ENCODE assay signal across 1 cellular context in genomic region chr6:133952815-133953633, GRCh38.
TF ChIP-seq lines count a peak whose summit lies in the region.

Gene TBPL1 (plus strand): TSS chr6:133953224. CDS start chr6:133980126, 26,902 bp downstream.

TF ChIP-seq in K562, 482 proteins besides CTCF, POLR2A, EP300 and RAD21 (continued from another document and continues in another):
- TF ChIP-seq PRPF4 (IDR thresholded peaks at IDR 0.05; ENCODE audit: insufficient read depth, low read depth, low read length, poor library complexity, severe bottlenecking) (peak; percentile 38), GATAD2B (IDR thresholded peaks at IDR 0.05; ENCODE audit: borderline replicate concordance) (no peak), TAL1 (IDR thresholded peaks at IDR 0.05) (no peak), RFX1 (IDR thresholded peaks at IDR 0.05) (peak; percentile 89), IRF2 (CRISPR knock-in tag; IDR thresholded peaks at IDR 0.05) (no peak), HNRNPL (IDR thresholded peaks at IDR 0.05; ENCODE audit: low read depth, low read length) (0 out of 2 replicates have a peak, but pooled peaks have one; percentile 40), POLR2AphosphoS5 (IDR thresholded peaks at IDR 0.05; ENCODE audit: control insufficient read depth, insufficient read depth, low read depth, low read length) (peak; percentile 92), BMI1 (IDR thresholded peaks at IDR 0.05; ENCODE audit: low read length) (no peak), TAF15 (IDR thresholded peaks at IDR 0.05; ENCODE audit: low read depth, low read length) (no peak), CXXC5 (CRISPR knock-in tag; IDR thresholded peaks at IDR 0.05) (peak; percentile 84), XRCC5 (IDR thresholded peaks at IDR 0.05; ENCODE audit: low read depth, low read length) (peak; percentile 62; the same call in 1 of the 2 replicates), NR2C2 (CRISPR knock-in tag; IDR thresholded peaks at IDR 0.05) (no peak; the same call in 1 of the 2 replicates), NR2C2 (tag; IDR thresholded peaks at IDR 0.05) (peak; percentile 90), GATAD2A (IDR thresholded peaks at IDR 0.05) (peak; percentile 11; the same call in 1 of the 2 replicates), CEBPZ (IDR thresholded peaks at IDR 0.05; ENCODE audit: borderline replicate concordance, low read depth, low read length) (no peak), L3MBTL2 (IDR thresholded peaks at IDR 0.05) (no peak), CBFA2T2 (conservative IDR thresholded peaks at IDR 0.05) (no peak), NCOA4 (IDR thresholded peaks at IDR 0.05; ENCODE audit: partially characterized antibody) (no peak), PTTG1 (tag; IDR thresholded peaks at IDR 0.05; ENCODE audit: low read depth) (no peak), TCF3 (CRISPR knock-in tag; IDR thresholded peaks at IDR 0.05) (peak; percentile 47; the same call in 1 of the 2 replicates), KLF1 (tag; IDR thresholded peaks at IDR 0.05) (no peak), JUND (IDR thresholded peaks at IDR 0.05; ENCODE audit: borderline replicate concordance, low read depth, low read length) (peak; percentile 74), JUND (tag; IDR thresholded peaks at IDR 0.05; ENCODE audit: borderline replicate concordance, low read depth, low read length) (no peak), ETV5 (CRISPR knock-in tag; IDR thresholded peaks at IDR 0.05; ENCODE audit: low read depth) (peak; percentile 100), GTF2B (IDR thresholded peaks at IDR 0.05; ENCODE audit: extremely low read depth, insufficient read length) (peak; percentile 80), CC2D1A (IDR thresholded peaks at IDR 0.05) (0 out of 2 replicates have a peak, but pooled peaks have one; percentile 45), UBTF (IDR thresholded peaks at IDR 0.05; ENCODE audit: borderline replicate concordance in 1 of 2, low read depth in 2 of 2, low read length in 2 of 2) (no peak), POLR2G (IDR thresholded peaks at IDR 0.05; ENCODE audit: low read depth, low read length) (peak; percentile 99), DMBX1 (CRISPR knock-in tag; IDR thresholded peaks at IDR 0.05; ENCODE audit: borderline replicate concordance) (no peak), NR4A1 (CRISPR knock-in tag; IDR thresholded peaks at IDR 0.05) (no peak), NR4A1 (tag; IDR thresholded peaks at IDR 0.05) (no peak), ZNF165 (CRISPR knock-in tag; IDR thresholded peaks at IDR 0.05; ENCODE audit: borderline replicate concordance) (no peak), RNF2 (IDR thresholded peaks at IDR 0.05) (peak; percentile 75), NR2C1 (IDR thresholded peaks at IDR 0.05) (peak; percentile 88), NR2C1 (tag; IDR thresholded peaks at IDR 0.05) (peak; percentile 85)
- TF ChIP-seq, protein P1, sequence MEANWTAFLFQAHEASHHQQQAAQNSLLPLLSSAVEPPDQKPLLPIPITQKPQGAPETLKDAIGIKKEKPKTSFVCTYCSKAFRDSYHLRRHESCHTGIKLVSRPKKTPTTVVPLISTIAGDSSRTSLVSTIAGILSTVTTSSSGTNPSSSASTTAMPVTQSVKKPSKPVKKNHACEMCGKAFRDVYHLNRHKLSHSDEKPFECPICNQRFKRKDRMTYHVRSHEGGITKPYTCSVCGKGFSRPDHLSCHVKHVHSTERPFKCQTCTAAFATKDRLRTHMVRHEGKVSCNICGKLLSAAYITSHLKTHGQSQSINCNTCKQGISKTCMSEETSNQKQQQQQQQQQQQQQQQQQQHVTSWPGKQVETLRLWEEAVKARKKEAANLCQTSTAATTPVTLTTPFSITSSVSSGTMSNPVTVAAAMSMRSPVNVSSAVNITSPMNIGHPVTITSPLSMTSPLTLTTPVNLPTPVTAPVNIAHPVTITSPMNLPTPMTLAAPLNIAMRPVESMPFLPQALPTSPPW (CRISPR knock-in tag; IDR thresholded peaks at IDR 0.05), result peak; percentile 97
- TF ChIP-seq, protein P2, sequence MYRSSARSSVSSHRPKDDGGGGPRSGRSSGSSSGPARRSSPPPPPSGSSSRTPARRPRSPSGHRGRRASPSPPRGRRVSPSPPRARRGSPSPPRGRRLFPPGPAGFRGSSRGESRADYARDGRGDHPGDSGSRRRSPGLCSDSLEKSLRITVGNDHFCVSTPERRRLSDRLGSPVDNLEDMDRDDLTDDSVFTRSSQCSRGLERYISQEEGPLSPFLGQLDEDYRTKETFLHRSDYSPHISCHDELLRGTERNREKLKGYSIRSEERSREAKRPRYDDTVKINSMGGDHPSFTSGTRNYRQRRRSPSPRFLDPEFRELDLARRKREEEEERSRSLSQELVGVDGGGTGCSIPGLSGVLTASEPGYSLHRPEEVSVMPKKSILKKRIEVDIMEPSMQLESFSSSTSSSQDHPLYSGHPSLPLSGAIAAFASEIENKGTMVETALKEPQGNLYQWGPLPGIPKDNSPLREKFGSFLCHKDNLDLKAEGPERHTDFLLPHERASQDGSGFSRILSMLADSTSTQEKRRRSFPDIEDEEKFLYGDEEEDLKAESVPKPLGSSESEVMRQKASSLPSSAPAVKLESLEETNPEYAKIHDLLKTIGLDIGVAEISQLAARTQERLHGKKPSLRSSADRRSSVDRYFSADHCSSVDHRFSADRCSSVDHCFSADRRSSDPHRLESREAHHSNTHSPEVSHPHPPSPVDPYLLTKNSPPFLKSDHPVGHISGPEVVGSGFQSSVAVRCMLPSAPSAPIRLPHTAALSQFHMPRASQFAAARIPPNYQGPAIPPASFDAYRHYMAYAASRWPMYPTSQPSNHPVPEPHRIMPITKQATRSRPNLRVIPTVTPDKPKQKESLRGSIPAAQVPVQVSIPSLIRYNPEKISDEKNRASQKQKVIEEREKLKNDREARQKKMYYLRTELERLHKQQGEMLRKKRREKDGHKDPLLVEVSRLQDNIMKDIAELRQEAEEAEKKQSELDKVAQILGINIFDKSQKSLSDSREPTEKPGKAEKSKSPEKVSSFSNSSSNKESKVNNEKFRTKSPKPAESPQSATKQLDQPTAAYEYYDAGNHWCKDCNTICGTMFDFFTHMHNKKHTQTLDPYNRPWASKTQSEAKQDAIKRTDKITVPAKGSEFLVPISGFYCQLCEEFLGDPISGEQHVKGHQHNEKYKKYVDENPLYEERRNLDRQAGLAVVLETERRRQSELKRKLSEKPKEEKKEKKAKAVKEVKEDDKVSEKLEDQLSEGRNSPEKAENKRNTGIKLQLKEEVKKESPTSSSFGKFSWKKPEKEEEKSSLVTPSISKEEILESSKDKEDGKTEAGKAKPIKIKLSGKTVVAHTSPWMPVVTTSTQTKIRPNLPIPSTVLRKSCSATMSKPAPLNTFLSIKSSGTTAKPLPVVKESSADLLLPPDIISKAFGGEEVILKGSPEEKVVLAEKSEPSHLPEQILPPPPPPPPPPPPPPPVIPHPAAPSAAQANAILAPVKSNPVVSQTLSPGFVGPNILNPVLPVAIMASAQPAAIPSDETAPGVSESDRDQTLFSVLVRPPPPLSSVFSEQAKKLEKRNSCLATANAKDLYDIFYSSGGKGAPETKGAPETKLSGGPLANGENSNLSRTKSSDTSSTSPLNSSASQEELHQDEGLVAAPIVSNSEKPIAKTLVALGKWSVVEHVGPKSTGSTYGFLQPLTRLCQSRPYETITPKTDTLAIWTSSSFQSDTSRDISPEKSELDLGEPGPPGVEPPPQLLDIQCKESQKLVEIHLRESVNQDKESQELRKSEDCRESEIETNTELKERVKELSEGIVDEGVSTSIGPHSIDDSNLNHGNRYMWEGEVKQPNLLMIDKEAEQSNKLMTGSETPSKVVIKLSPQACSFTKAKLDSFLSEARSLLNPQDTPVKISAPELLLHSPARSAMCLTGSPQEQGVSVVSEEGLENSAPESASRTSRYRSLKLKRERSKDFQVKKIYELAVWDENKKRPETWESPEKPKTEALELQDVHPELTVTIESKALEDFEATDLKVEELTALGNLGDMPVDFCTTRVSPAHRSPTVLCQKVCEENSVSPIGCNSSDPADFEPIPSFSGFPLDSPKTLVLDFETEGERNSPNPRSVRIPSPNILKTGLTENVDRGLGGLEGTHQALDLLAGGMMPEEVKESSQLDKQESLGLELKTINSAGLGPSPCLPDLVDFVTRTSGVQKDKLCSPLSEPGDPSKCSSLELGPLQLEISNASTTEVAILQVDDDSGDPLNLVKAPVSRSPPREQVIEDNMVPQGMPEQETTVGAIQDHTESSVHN (IDR thresholded peaks at IDR 0.05; ENCODE audit: borderline replicate concordance in 1 of 2, low read depth in 1 of 2), result no peak
- TF ChIP-seq, protein P3, sequence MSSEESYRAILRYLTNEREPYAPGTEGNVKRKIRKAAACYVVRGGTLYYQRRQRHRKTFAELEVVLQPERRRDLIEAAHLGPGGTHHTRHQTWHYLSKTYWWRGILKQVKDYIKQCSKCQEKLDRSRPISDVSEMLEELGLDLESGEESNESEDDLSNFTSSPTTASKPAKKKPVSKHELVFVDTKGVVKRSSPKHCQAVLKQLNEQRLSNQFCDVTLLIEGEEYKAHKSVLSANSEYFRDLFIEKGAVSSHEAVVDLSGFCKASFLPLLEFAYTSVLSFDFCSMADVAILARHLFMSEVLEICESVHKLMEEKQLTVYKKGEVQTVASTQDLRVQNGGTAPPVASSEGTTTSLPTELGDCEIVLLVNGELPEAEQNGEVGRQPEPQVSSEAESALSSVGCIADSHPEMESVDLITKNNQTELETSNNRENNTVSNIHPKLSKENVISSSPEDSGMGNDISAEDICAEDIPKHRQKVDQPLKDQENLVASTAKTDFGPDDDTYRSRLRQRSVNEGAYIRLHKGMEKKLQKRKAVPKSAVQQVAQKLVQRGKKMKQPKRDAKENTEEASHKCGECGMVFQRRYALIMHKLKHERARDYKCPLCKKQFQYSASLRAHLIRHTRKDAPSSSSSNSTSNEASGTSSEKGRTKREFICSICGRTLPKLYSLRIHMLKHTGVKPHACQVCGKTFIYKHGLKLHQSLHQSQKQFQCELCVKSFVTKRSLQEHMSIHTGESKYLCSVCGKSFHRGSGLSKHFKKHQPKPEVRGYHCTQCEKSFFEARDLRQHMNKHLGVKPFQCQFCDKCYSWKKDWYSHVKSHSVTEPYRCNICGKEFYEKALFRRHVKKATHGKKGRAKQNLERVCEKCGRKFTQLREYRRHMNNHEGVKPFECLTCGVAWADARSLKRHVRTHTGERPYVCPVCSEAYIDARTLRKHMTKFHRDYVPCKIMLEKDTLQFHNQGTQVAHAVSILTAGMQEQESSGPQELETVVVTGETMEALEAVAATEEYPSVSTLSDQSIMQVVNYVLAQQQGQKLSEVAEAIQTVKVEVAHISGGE (CRISPR knock-in tag; IDR thresholded peaks at IDR 0.05), result peak in 1 of 3 experiments; percentile 82; a peak in 2 of 6 replicates
- TF ChIP-seq, protein P4, sequence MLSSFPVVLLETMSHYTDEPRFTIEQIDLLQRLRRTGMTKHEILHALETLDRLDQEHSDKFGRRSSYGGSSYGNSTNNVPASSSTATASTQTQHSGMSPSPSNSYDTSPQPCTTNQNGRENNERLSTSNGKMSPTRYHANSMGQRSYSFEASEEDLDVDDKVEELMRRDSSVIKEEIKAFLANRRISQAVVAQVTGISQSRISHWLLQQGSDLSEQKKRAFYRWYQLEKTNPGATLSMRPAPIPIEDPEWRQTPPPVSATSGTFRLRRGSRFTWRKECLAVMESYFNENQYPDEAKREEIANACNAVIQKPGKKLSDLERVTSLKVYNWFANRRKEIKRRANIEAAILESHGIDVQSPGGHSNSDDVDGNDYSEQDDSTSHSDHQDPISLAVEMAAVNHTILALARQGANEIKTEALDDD (IDR thresholded peaks at IDR 0.05), result no peak; the same call in 1 of the 2 replicates
